Comparison of ENCODE assay signal across 19 cellular contexts in the genomic region with DNA sequence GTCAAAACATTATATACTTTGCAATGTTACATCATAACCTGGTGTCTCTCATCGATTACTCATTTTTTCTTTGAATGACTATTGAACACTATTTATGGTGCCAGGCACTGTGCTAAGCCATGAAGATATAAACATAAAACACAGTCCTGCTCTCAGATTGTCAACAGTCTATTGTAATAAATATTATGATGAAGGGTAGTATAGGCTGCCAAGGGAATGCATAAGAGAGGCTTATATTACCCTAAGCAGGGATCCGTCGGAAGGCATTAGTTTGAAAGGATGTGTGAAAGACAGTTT.
"Had no signal": no experiment of that assay in that cellular context is flagged by ENCODE, and none has a peak within 500 bp of the region (broad histone marks: within the 10 kb centered on the region; RNA-seq: fewer than 3 reads in every experiment).

No MANE protein-coding gene starts in this region.

- H3K4me3 ChIP-seq: ascending aorta, cardiac muscle cell, left lung, lower lobe of right lung, right lobe of liver, uterus had no signal

- H3K36me3 Mint-ChIP-seq: activated naive CD8-positive, alpha-beta T cell treated with anti-CD3 and anti-CD28 coated beads, Interleukin-2, amount 10 ng/mL, durations not matched to agents 7 days and 5 days; brain; natural killer cell; type B pancreatic cell had no signal

- H3K9me3 Mint-ChIP-seq: activated CD4-positive, alpha-beta T cell treated with anti-CD3 and anti-CD28 coated beads, Interleukin-2, amount 10 ng/mL, durations not matched to agents 7 days and 5 days; activated CD8-positive, alpha-beta T cell treated with anti-CD3 and anti-CD28 coated beads for 36 hours; activated naive CD4-positive, alpha-beta T cell treated with anti-CD3 and anti-CD28 coated beads for 36 hours; activated naive CD8-positive, alpha-beta T cell treated with anti-CD3 and anti-CD28 coated beads, Interleukin-2, amount 10 ng/mL, durations not matched to agents 7 days and 5 days; activated T-cell treated with anti-CD3 and anti-CD28 coated beads, Interleukin-2, amount 50 U/mL, for 4 hours; brain; natural killer cell; type B pancreatic cell had no signal

- H3K36me3 ChIP-seq: ascending aorta, cardiac muscle cell, heart left ventricle, left lung, lower lobe of right lung, neutrophil, right lobe of liver, uterus had no signal

- DNase-seq: activated effector memory CD4-positive, alpha-beta T cell treated with Interleukin-2 at 50 U/mL for 16 hours; activated naive CD8-positive, alpha-beta T cell treated with anti-CD3 and anti-CD28 coated beads, Interleukin-2, amount 10 ng/mL, durations not matched to agents 7 days and 5 days; activated T-cell treated with anti-CD3 and anti-CD28 coated beads, Interleukin-2, amount 50 U/mL, for 4 hours; cortex of kidney; heart left ventricle; left lung; lower lobe of right lung; natural killer cell; right lobe of liver had no signal

- H3K27ac ChIP-seq: ascending aorta, cardiac muscle cell, heart left ventricle, left lung, lower lobe of right lung, neutrophil, right lobe of liver had no signal

- H3K4me1 ChIP-seq: ascending aorta, uterus had no signal

- H3K27me3 ChIP-seq: ascending aorta, cardiac muscle cell, heart left ventricle, left lung, right lobe of liver, uterus had no signal

- H3K4me3 Mint-ChIP-seq: type B pancreatic cell had no signal

- H3K9me3 ChIP-seq: ascending aorta, heart left ventricle, left lung, lower lobe of right lung, neutrophil, right lobe of liver, uterus had no signal

- H3K27ac Mint-ChIP-seq: activated CD4-positive, alpha-beta T cell treated with anti-CD3 and anti-CD28 coated beads, Interleukin-2, amount 10 ng/mL, durations not matched to agents 7 days and 5 days; activated CD8-positive, alpha-beta T cell treated with anti-CD3 and anti-CD28 coated beads for 36 hours; activated naive CD4-positive, alpha-beta T cell treated with anti-CD3 and anti-CD28 coated beads for 36 hours; progenitor cell of endocrine pancreas had no signal
